In the genomic region with DNA sequence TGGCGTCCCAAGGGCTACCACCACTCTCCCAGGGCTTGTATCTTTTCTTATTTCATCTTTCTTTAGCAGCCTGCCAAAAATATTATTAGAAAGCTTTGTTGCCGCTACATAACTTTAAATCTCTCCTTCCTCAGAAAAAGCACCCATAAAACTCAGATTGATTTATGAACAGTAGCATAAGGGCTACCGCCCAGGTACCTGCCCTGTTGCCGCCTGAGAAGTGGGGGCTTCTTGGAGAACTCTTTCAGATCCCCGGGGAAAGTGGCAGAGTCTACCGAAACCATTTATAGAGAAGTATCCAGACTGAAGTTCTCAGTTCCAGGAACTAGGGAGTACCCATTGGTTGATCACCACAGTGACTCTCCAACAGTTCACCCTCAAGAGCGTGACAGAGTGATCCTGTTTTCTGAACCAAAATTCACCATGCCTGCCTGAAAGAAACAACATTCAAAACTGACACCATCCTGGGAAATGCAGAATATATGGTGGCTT, we compare ENCODE assay signal across 8 cellular contexts. TPM values are rescaled to one million over a fixed set of nuclear protein-coding genes. Genes with fewer than 3 reads are reported as not detected.
A peak's percentile ranks its signal among the peaks of the same experiment; 100 is the strongest.
DNase-seq lines count a peak whose midpoint lies in the region; ATAC-seq and TF ChIP-seq lines count a peak whose summit lies in the region.

No MANE protein-coding gene starts in this region.

- H3K9me3 ChIP-seq in hepatocyte (ENCODE audit: low read depth) (no peaks in the 10 kb centered on the region), smooth muscle cell (replicated peaks; ENCODE audit: low read depth) (no peaks in the 10 kb centered on the region)

- H3K4me1 Mint-ChIP-seq in T-helper 2 cell treated with Interferon-gamma antibody and Interleukin-4, amounts not matched to agents 5 μg/mL and 100 μg/mL, for 36 hours (ENCODE audit: low read depth) = peaks cover 35% of the 10 kb centered on the region
- peaks cover 40% of the 10 kb centered on the region for H3K4me1 Mint-ChIP-seq in activated CD4-positive, alpha-beta memory T cell treated with anti-CD3 and anti-CD28 coated beads, Interleukin-2, amount 10 ng/mL, durations not matched to agents 7 days and 5 days

- H3K27ac ChIP-seq in hepatocyte (peak overlapping the region; percentile 88), smooth muscle cell (ENCODE audit: low read depth) (no peak overlapping the region)

- H3K4me1 ChIP-seq in hepatocyte (ENCODE audit: insufficient read depth) (peaks cover 15% of the 10 kb centered on the region), smooth muscle cell (ENCODE audit: low read depth) (peaks cover 6% of the 10 kb centered on the region)

- 76% methylated on average over 7 of the region's 7 CpGs for WGBS in hepatocyte (ENCODE audit: low lambda C conversion rate, missing lambda C conversion rate)
- 93% methylated on average over 7 of the region's 7 CpGs for WGBS in smooth muscle cell (ENCODE audit: low lambda C conversion rate)

- no peaks in the 10 kb centered on the region for H3F3A ChIP-seq in smooth muscle cell (ENCODE audit: low read depth)

- H4K20me1 ChIP-seq in hepatocyte (ENCODE audit: insufficient read depth, poor library complexity, severe bottlenecking) (no peaks in the 10 kb centered on the region), smooth muscle cell (ENCODE audit: low read depth) (no peaks in the 10 kb centered on the region)

- H2AFZ ChIP-seq in hepatocyte (peak overlapping the region; percentile 61), smooth muscle cell (ENCODE audit: low read depth) (no peak overlapping the region)

- H3K9me2 ChIP-seq in hepatocyte (replicated peaks; ENCODE audit: insufficient read depth) = no peaks in the 10 kb centered on the region

- POLR2A ChIA-PET in activated CD4-positive, alpha-beta memory T cell treated with anti-CD3 and anti-CD28 coated beads, Interleukin-2, amount 10 ng/mL, durations not matched to agents 7 days and 5 days (lab: Charles Lee) = interaction anchor here (0.7 to 5.6 kb wide), 15 partner anchors 13 to 622 kb away, joined by 3 to 121 read pairs (median 5); a partner anchor contains a TSS

- H3K4me2 ChIP-seq in hepatocyte = peak overlapping the region; percentile 98
- H3K4me2 ChIP-seq in smooth muscle cell = peak overlapping the region; percentile 90

- no peaks in the 10 kb centered on the region for H3K27me3 Mint-ChIP-seq in T-helper 2 cell treated with Interferon-gamma antibody and Interleukin-4, amounts not matched to agents 5 μg/mL and 100 μg/mL, for 36 hours (ENCODE audit: low read depth)
- no peaks in the 10 kb centered on the region for H3K27me3 Mint-ChIP-seq in activated CD4-positive, alpha-beta memory T cell treated with anti-CD3 and anti-CD28 coated beads, Interleukin-2, amount 10 ng/mL, durations not matched to agents 7 days and 5 days

- H3K27me3 ChIP-seq in hepatocyte (no peaks in the 10 kb centered on the region), smooth muscle cell (ENCODE audit: low read depth) (peaks cover 26% of the 10 kb centered on the region)

- no peaks in the 10 kb centered on the region for H3K36me3 ChIP-seq in hepatocyte (replicated peaks; ENCODE audit: insufficient read depth, low read depth)
- no peaks in the 10 kb centered on the region for H3K36me3 ChIP-seq in smooth muscle cell (ENCODE audit: low read depth)

- peak overlapping the region; percentile 87 for H3K4me3 ChIP-seq in hepatocyte
- H3K4me3 ChIP-seq in smooth muscle cell = peak overlapping the region; percentile 65

- ATAC-seq in GM21576 (IDR thresholded peaks at IDR 0.05; ENCODE audit: unreplicated experiment) = no peak

- CTCF ChIA-PET in activated CD4-positive, alpha-beta memory T cell treated with anti-CD3 and anti-CD28 coated beads, Interleukin-2, amount 10 ng/mL, durations not matched to agents 7 days and 5 days (lab: Charles Lee) = interaction anchor here (0.7 to 1.4 kb wide), 3 partner anchors 14 to 222 kb away, joined by 3 to 6 read pairs (median 4); no protein-coding TSS in a partner anchor

- H3K27ac Mint-ChIP-seq in T-helper 2 cell treated with Interferon-gamma antibody and Interleukin-4, amounts not matched to agents 5 μg/mL and 100 μg/mL, for 36 hours = peak overlapping the region; percentile 86
- peak overlapping the region; percentile 94 for H3K27ac Mint-ChIP-seq in activated CD4-positive, alpha-beta memory T cell treated with anti-CD3 and anti-CD28 coated beads, Interleukin-2, amount 10 ng/mL, durations not matched to agents 7 days and 5 days

- H3K36me3 Mint-ChIP-seq in T-helper 2 cell treated with Interferon-gamma antibody and Interleukin-4, amounts not matched to agents 5 μg/mL and 100 μg/mL, for 36 hours (ENCODE audit: low read depth) = peaks cover 15% of the 10 kb centered on the region
- H3K36me3 Mint-ChIP-seq in activated CD4-positive, alpha-beta memory T cell treated with anti-CD3 and anti-CD28 coated beads, Interleukin-2, amount 10 ng/mL, durations not matched to agents 7 days and 5 days (ENCODE audit: low read depth) = peaks cover 30% of the 10 kb centered on the region

- H3K4me3 Mint-ChIP-seq in T-helper 2 cell treated with Interferon-gamma antibody and Interleukin-4, amounts not matched to agents 5 μg/mL and 100 μg/mL, for 36 hours = peak overlapping the region; percentile 76
- peak overlapping the region; percentile 80 for H3K4me3 Mint-ChIP-seq in activated CD4-positive, alpha-beta memory T cell treated with anti-CD3 and anti-CD28 coated beads, Interleukin-2, amount 10 ng/mL, durations not matched to agents 7 days and 5 days

- H3K9me3 Mint-ChIP-seq in T-helper 2 cell treated with Interferon-gamma antibody and Interleukin-4, amounts not matched to agents 5 μg/mL and 100 μg/mL, for 36 hours = no peaks in the 10 kb centered on the region
- H3K9me3 Mint-ChIP-seq in activated CD4-positive, alpha-beta memory T cell treated with anti-CD3 and anti-CD28 coated beads, Interleukin-2, amount 10 ng/mL, durations not matched to agents 7 days and 5 days = no peaks in the 10 kb centered on the region

- H3K79me2 ChIP-seq in hepatocyte = peaks cover 10% of the 10 kb centered on the region
- H3K79me2 ChIP-seq in smooth muscle cell (ENCODE audit: low read depth) = no peaks in the 10 kb centered on the region

- no peak for DNase-seq in T-helper 2 cell treated with Interferon-gamma antibody and Interleukin-4, amounts not matched to agents 5 μg/mL and 100 μg/mL, for 36 hours (ENCODE audit: low spot score)
- DNase-seq in T-helper 2 cell = no peak
- DNase-seq in activated CD4-positive, alpha-beta memory T cell treated with anti-CD3 and anti-CD28 coated beads, Interleukin-2, amount 10 ng/mL, durations not matched to agents 7 days and 5 days = no peak
- no peak for DNase-seq in hepatocyte (ENCODE audit: low spot score)
- no peak for DNase-seq in smooth muscle cell (lab: John Stamatoyannopoulos, UW; ENCODE audit: unreplicated experiment)
- no peak for DNase-seq in NCI-H524 treated with DMSO at 0.1 percent for 48 hours (lab: John Stamatoyannopoulos, UW)
- DNase-seq in stimulated activated CD4-positive, alpha-beta T cell treated with anti-CD3 and anti-CD28 coated beads, Interleukin-15, amount 100 ng/mL, for 24 hours = no peak

- TF ChIP-seq CTCF in hepatocyte (IDR thresholded peaks at IDR 0.05; ENCODE audit: poor library complexity) (no peak), smooth muscle cell (IDR thresholded peaks at IDR 0.05; ENCODE audit: borderline replicate concordance, insufficient read depth, poor library complexity, severe bottlenecking) (no peak)

- H3K9ac ChIP-seq in smooth muscle cell (ENCODE audit: low read depth) = no peak overlapping the region

RNA-seq across cellular contexts. Expression of a gene that starts 0.7 kb away (rescaled TPM):
- total RNA-seq in activated CD4-positive, alpha-beta memory T cell treated with anti-CD3 and anti-CD28 coated beads, Interleukin-2, amount 10 ng/mL, durations not matched to agents 7 days and 5 days = 10 to 100 TPM; 29.9 to 33.8 TPM
- total RNA-seq in hepatocyte = 5.2 and 7.1 TPM in 2 replicates
- 4.8 TPM in 2 replicates for polyA plus RNA-seq in hepatocyte
- total RNA-seq in smooth muscle cell = 0.99 and 1.4 TPM in 2 replicates
- polyA plus RNA-seq in smooth muscle cell = 0.64 and 1.6 TPM in 2 replicates
